ENCODE assay signal across 8 cellular contexts in the genomic region with DNA sequence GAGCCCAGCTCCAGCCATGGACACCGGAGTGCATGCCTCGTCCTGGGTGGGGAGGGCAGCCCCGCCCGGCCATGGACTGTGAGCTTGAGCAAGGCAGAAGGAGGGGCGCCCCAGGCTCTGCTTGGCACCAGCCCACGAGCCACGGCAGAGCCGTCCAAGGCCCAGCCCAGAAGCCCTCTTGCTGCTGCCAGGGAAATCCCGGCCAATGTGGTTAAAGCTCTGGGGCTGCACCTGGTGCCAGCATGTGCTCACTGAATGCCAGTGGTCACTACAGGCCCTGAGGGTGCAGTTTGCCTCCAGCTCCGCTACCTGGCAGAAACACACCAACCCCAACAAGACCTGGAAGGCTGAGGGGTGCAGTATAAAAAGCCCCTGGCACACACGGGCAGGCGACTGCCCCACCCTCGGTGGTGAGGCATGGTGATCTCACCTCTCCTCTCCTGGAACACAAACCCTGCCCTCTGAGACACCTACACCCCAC. TPM values are rescaled to one million over a fixed set of nuclear protein-coding genes. Genes with fewer than 3 reads are reported as not detected.
A peak's percentile ranks its signal among the peaks of the same experiment; 100 is the strongest.
DNase-seq lines count a peak whose midpoint lies in the region; ATAC-seq and TF ChIP-seq lines count a peak whose summit lies in the region.

No MANE protein-coding gene starts in this region.

- no peaks in the 10 kb centered on the region for H3K9me3 ChIP-seq in thoracic aorta

- TF ChIP-seq CTCF in cardiac fibroblast (IDR thresholded peaks at IDR 0.05; ENCODE audit: low read depth, low read length) (no peak), thoracic aorta (IDR thresholded peaks at IDR 0.05) (no peak), brain microvascular endothelial cell (IDR thresholded peaks at IDR 0.05; ENCODE audit: low read depth, low read length, missing control alignments) (no peak)

- H3K27ac ChIP-seq in layer of hippocampus (ENCODE audit: low read depth, low read length) (peak overlapping the region; percentile 52), thoracic aorta (no peak overlapping the region), brain microvascular endothelial cell (no peak overlapping the region)

- no peak overlapping the region for H3K4me3 ChIP-seq in cardiac fibroblast (replicated peaks in 1 of 2; ENCODE audit: low read depth in 2 of 2, low read length in 2 of 2)
- no peak overlapping the region for H3K4me3 ChIP-seq in thoracic aorta
- H3K4me3 ChIP-seq in brain microvascular endothelial cell (ENCODE audit: low read depth, low read length) = no peak overlapping the region

- H3K27me3 ChIP-seq in layer of hippocampus (ENCODE audit: control insufficient read depth, insufficient read depth, low read length) (no peaks in the 10 kb centered on the region), thoracic aorta (replicated peaks; ENCODE audit: insufficient read depth) (no peaks in the 10 kb centered on the region), brain microvascular endothelial cell (replicated peaks) (no peaks in the 10 kb centered on the region)

- ATAC-seq in thoracic aorta (ENCODE audit: insufficient number of reproducible peaks, low FRiP score, low read depth) (peak; percentile 70), GM21576 (IDR thresholded peaks at IDR 0.05; ENCODE audit: unreplicated experiment) (no peak)

- H3K36me3 ChIP-seq in thoracic aorta (peaks cover 22% of the 10 kb centered on the region), brain microvascular endothelial cell (replicated peaks) (peaks cover 11% of the 10 kb centered on the region)

- DNase-seq in HT-29 (ENCODE audit: low spot score) (peak; percentile 76), cardiac fibroblast (ENCODE audit: low read depth in 2 of 2) (peak; percentile 66 to 87), thoracic aorta (ENCODE audit: low spot score) (no peak), brain microvascular endothelial cell (no peak), NCI-H748 treated with DMSO at 0.1 percent for 48 hours (lab: John Stamatoyannopoulos, UW) (no peak), NCI-H345 treated with DMSO at 0.1 percent for 48 hours (lab: John Stamatoyannopoulos, UW; ENCODE audit: unreplicated experiment) (no peak)

- H3K4me1 ChIP-seq in thoracic aorta (ENCODE audit: control insufficient read depth in 1 of 2, low read depth in 2 of 2) = peaks cover 23 to 53% of the 10 kb centered on the region in 2 donors

- in situ Hi-C loops in brain microvascular endothelial cell (cut with HindIII; ENCODE audit: low pct_ligation_motif_present, low sequenced_read_pairs) = no loop called here

RNA-seq across cellular contexts. Expression of gene BRD3, which starts 11.8 kb away (rescaled TPM):
- 15.8 and 21.8 TPM in 2 replicates for total RNA-seq in HT-29 (2014; rRNA removed; shearing (Covaris generic))
- 10 to 100 TPM; 22.1 to 47.9 TPM for total RNA-seq in thoracic aorta

RNA-seq across cellular contexts. Expression of gene BRD3OS, which starts 30.7 kb away (rescaled TPM):
- total RNA-seq in HT-29 (2014; rRNA removed; shearing (Covaris generic)) = 14.2 and 21.0 TPM in 2 replicates
- total RNA-seq in thoracic aorta = 10 to 100 TPM in 1 of 2 donors, 1 to 10 TPM in 1; 8.8 to 14.6 TPM

Comparison
In these comparisons a context has a peak if more than half of its experiments do, and no peak if none do; other contexts are left out.
1. DNase-seq: peak in HT-29 (single experiment) and cardiac fibroblast (2 of 2); none in thoracic aorta (single experiment), brain microvascular endothelial cell (single experiment), NCI-H748 treated with DMSO at 0.1 percent for 48 hours (single experiment) and NCI-H345 treated with DMSO at 0.1 percent for 48 hours (single experiment).